In the genomic region with DNA sequence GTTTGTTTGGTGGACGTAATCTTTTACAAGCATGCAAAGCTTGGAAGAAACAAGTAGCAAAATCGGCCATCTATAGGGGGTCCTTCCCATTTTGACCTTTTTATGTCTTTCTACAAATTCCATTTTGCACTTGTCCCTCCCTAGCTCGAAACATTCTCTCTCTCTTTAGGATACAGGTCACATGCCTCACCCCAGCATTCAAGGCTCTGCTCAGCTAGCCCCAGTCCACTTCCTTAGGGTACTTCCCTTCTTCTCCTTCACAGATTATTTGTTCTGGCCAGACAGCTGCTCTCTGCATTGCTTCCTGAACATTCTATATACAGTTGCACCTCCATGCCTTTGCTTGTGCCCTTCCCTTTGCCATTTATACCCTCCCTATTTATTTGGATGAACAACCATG, we compare ENCODE assay signal across 15 cellular contexts. TPM values are rescaled to one million over a fixed set of nuclear protein-coding genes. Genes with fewer than 3 reads are reported as not detected.
DNase-seq lines count a peak whose midpoint lies in the region; ATAC-seq and TF ChIP-seq lines count a peak whose summit lies in the region.
"Had no signal": no experiment of that assay in that cellular context is flagged by ENCODE, and none has a peak within 500 bp of the region (broad histone marks: within the 10 kb centered on the region; RNA-seq: fewer than 3 reads in every experiment).

No MANE protein-coding gene starts in this region.

- H3K27ac ChIP-seq in CD4-positive, alpha-beta memory T cell (ENCODE audit: low read depth, low read length), result no peak overlapping the region
- H3K27ac ChIP-seq: GM23248 had no signal

- H3K27me3 Mint-ChIP-seq in CD14-positive monocyte (ENCODE audit: low read depth in 3 of 3), result peaks cover 0 to 1% (median 0%) of the 10 kb centered on the region in 3 donors
- no peaks in the 10 kb centered on the region for H3K27me3 Mint-ChIP-seq in CD4-positive, alpha-beta memory T cell
- H3K27me3 Mint-ChIP-seq in memory B cell, result no peaks in the 10 kb centered on the region

- H3K36me3 ChIP-seq in CD4-positive, alpha-beta memory T cell (ENCODE audit: insufficient read depth, low read length), result peaks cover 3% of the 10 kb centered on the region

- POLR2A ChIA-PET in CD4-positive, alpha-beta memory T cell (lab: Charles Lee; ENCODE audit: partially characterized antibody), result no interaction called here

- TF ChIP-seq POLR2A in NB4 (IDR thresholded peaks at IDR 0.05; ENCODE audit: extremely low read depth, insufficient read length), result no peak

- intact Hi-C loops in CD14-positive monocyte (cut with micrococcal nuclease), result no loop called here
- intact Hi-C loops in CD4-positive, alpha-beta memory T cell (cut with micrococcal nuclease), result no loop called here

- no peaks in the 10 kb centered on the region for H3K9me3 ChIP-seq in CD4-positive, alpha-beta memory T cell (ENCODE audit: control insufficient read depth in 1 of 2, low read length in 2 of 2)
- H3K9me3 ChIP-seq: BE2C had no signal

- H3K4me3 ChIP-seq in CD4-positive, alpha-beta memory T cell (ENCODE audit: low read length in 2 of 2), result no peak overlapping the region
- no peak overlapping the region for H3K4me3 ChIP-seq in NB4 (ENCODE audit: low read depth, low read length)
- H3K4me3 ChIP-seq: GM23248 had no signal

- H3K36me3 Mint-ChIP-seq in CD14-positive monocyte (peaks cover 27 to 50% of the 10 kb centered on the region in 2 donors), memory B cell (no peaks in the 10 kb centered on the region)
- H3K36me3 Mint-ChIP-seq in CD4-positive, alpha-beta memory T cell, result peaks cover 17 to 32% of the 10 kb centered on the region in 2 donors

- H3K4me1 Mint-ChIP-seq in CD14-positive monocyte, result peaks cover 29% of the 10 kb centered on the region
- peaks cover 7 to 18% (median 14%) of the 10 kb centered on the region in 4 donors for H3K4me1 Mint-ChIP-seq in CD4-positive, alpha-beta memory T cell
- peaks cover 23% of the 10 kb centered on the region for H3K4me1 Mint-ChIP-seq in memory B cell

- H3K27ac Mint-ChIP-seq in CD14-positive monocyte (peak overlapping the region in 4 of 7 donors; percentile 29 to 52 (median 43)), memory B cell (peak overlapping the region; percentile 11)
- peak overlapping the region in 4 of 7 donors; percentile 7 to 83 (median 64) for H3K27ac Mint-ChIP-seq in CD4-positive, alpha-beta memory T cell

- H3K9me3 Mint-ChIP-seq in CD14-positive monocyte (peaks cover 0 to 2% (median 0%) of the 10 kb centered on the region in 7 donors), memory B cell (no peaks in the 10 kb centered on the region)
- no peaks in the 10 kb centered on the region for H3K9me3 Mint-ChIP-seq in CD4-positive, alpha-beta memory T cell

- DNase-seq in CD14-positive monocyte (ENCODE audit: low spot score) (no peak), NB4 (ENCODE audit: low read depth) (peak; percentile 35), memory B cell (ENCODE audit: low spot score in 2 of 2) (no peak)
- DNase-seq in CD4-positive, alpha-beta memory T cell, result no peak
- no peak for DNase-seq in effector CD4-positive, alpha-beta T cell
- DNase-seq: BE2C, COR-L47, GM23248, NCI-H1105, NCI-H1694 treated with DMSO at 0.1 percent for 48 hours, NCI-H748 treated with DMSO at 0.1 percent for 48 hours, SHP77 had no signal

- H3K4me3 Mint-ChIP-seq in CD14-positive monocyte, result no peak overlapping the region
- H3K4me3 Mint-ChIP-seq in CD4-positive, alpha-beta memory T cell, result no peak overlapping the region
- H3K4me3 Mint-ChIP-seq in memory B cell, result no peak overlapping the region

- H3K27me3 ChIP-seq in CD4-positive, alpha-beta memory T cell (ENCODE audit: insufficient read depth, low read length), result no peaks in the 10 kb centered on the region
- H3K27me3 ChIP-seq: BE2C had no signal

- TF ChIP-seq CTCF in CD14-positive monocyte (IDR thresholded peaks at IDR 0.05) (no peak), NB4 (IDR thresholded peaks at IDR 0.05; ENCODE audit: low read depth, low read length) (no peak)

- ATAC-seq in memory B cell (ENCODE audit: low read depth) (no peak), GM18511 (IDR thresholded peaks at IDR 0.05; ENCODE audit: unreplicated experiment) (no peak), HG03108 (IDR thresholded peaks at IDR 0.05; ENCODE audit: unreplicated experiment) (no peak)
- ATAC-seq: SK-N-SH treated with all-trans-retinoic acid at 6 μM for 48 hours had no signal

- no peaks in the 10 kb centered on the region for H3K4me1 ChIP-seq in CD4-positive, alpha-beta memory T cell (ENCODE audit: insufficient read depth, low read length)

- CTCF ChIA-PET in CD4-positive, alpha-beta memory T cell (lab: Charles Lee; ENCODE audit: partially characterized antibody), result no interaction called here

RNA-seq across cellular contexts. Expression of a gene that starts 31.7 kb away (rescaled TPM):
- 10 to 100 TPM; 23.0 to 28.5 TPM for polyA plus RNA-seq in CD14-positive monocyte
- 10 to 100 TPM; 86.1 to 86.2 TPM for total RNA-seq in CD4-positive, alpha-beta memory T cell
- polyA plus RNA-seq in CD4-positive, alpha-beta memory T cell, result 10 to 100 TPM; 41.4 to 84.7 TPM

RNA-seq across cellular contexts. Expression of a gene that starts 41.7 kb away (rescaled TPM):
- polyA plus RNA-seq in CD14-positive monocyte, result 1 to 10 TPM; 2.1 to 3.5 TPM
- total RNA-seq in CD4-positive, alpha-beta memory T cell, result 1 to 10 TPM; 8.3 to 8.6 TPM
- polyA plus RNA-seq in CD4-positive, alpha-beta memory T cell, result 10 to 100 TPM in 1 of 2 donors, 1 to 10 TPM in 1; 4.4 to 11.9 TPM

Comparison
In these comparisons a context has a peak if more than half of its experiments do, and no peak if none do; other contexts are left out.
1. H3K27ac Mint-ChIP-seq: peak in every context shown above with its lines; median percentile 64 in CD4-positive, alpha-beta memory T cell; 43 in CD14-positive monocyte; 11 in memory B cell.